Comparison of ENCODE assay signal across 30 cellular contexts in the genomic region with DNA sequence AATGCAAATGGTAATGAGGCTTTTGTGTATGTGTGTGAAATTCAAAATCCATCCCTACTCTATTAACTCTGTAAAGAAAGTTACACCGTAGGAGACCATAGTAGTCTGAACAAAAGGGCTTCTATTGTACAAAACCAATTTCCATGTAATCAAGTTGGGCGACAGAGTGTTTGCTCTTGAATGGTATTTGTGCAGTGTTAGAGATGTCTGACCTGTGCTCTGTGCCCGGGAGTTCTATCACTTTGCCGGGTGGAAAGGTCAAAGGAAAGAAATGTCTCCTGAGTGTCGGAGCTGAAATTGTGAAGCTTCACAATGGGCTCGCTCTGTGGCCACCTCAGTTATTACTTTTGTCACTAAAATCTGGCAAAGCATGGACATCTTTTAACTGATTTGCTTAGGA.
"Had no signal": no experiment of that assay in that cellular context is flagged by ENCODE, and none has a peak within 500 bp of the region (broad histone marks: within the 10 kb centered on the region; RNA-seq: fewer than 3 reads in every experiment).

No MANE protein-coding gene starts in this region.

- H3K4me1 Mint-ChIP-seq: activated CD4-positive, alpha-beta T cell treated with anti-CD3 and anti-CD28 coated beads, Interleukin-2, amount 10 ng/mL, durations not matched to agents 7 days and 5 days; activated naive CD8-positive, alpha-beta T cell treated with anti-CD3 and anti-CD28 coated beads, Interleukin-2, amount 50 U/mL, for 24 hours; IgD-negative memory B cell; T-cell had no signal

- H3K4me3 Mint-ChIP-seq: activated CD4-positive, alpha-beta memory T cell treated with anti-CD3 and anti-CD28 coated beads for 36 hours; activated CD4-positive, alpha-beta T cell treated with anti-CD3 and anti-CD28 coated beads, Interleukin-2, amount 10 ng/mL, durations not matched to agents 7 days and 5 days; activated naive CD8-positive, alpha-beta T cell treated with anti-CD3 and anti-CD28 coated beads, Interleukin-2, amount 50 U/mL, for 24 hours; activated T-cell treated with anti-CD3 and anti-CD28 coated beads, Interleukin-2, amount 50 U/mL, for 4 hours; IgD-negative memory B cell; T-cell had no signal

- H3K4me3 ChIP-seq: ascending aorta, body of pancreas, cardiac muscle cell, SK-N-MC had no signal

- DNase-seq: activated CD4-positive, alpha-beta memory T cell treated with anti-CD3 and anti-CD28 coated beads for 36 hours; activated CD4-positive, alpha-beta T cell treated with anti-CD3 and anti-CD28 coated beads, Interleukin-2, amount 10 ng/mL, durations not matched to agents 7 days and 5 days; activated CD4-positive, CD25-positive, alpha-beta regulatory T cell; activated CD8-positive, alpha-beta memory T cell treated with anti-CD3 and anti-CD28 coated beads for 24 hours; activated effector memory CD4-positive, alpha-beta T cell treated with anti-CD3 and anti-CD28 coated beads, Interleukin-2, amount 50 U/mL, for 16 hours; activated naive CD4-positive, alpha-beta T cell treated with Interleukin-2 at 50 U/mL for 16 hours; activated naive CD8-positive, alpha-beta T cell treated with anti-CD3 and anti-CD28 coated beads, Interleukin-2, amount 50 U/mL, for 24 hours; activated T-cell treated with anti-CD3 and anti-CD28 coated beads, Interleukin-2, amount 50 U/mL, for 4 hours; amniotic stem cell; body of pancreas; KG1; NCI-H1092; NCI-H1417 treated with DMSO at 0.1 percent for 48 hours; NCI-H187; NCI-H2171; NCI-H345; NCI-H510A; NCI-H82; OCI-M1; RPMI8226; T-cell; T-helper 2 cell had no signal

- H3K27ac ChIP-seq: ascending aorta, body of pancreas, cardiac muscle cell, SK-N-MC, VCaP had no signal

- H3K27me3 Mint-ChIP-seq: activated CD4-positive, alpha-beta memory T cell treated with anti-CD3 and anti-CD28 coated beads for 36 hours; activated CD4-positive, alpha-beta T cell treated with anti-CD3 and anti-CD28 coated beads, Interleukin-2, amount 10 ng/mL, durations not matched to agents 7 days and 5 days; IgD-negative memory B cell; T-cell had no signal

- H3K4me1 ChIP-seq: ascending aorta, body of pancreas had no signal

- H3K9me3 ChIP-seq: ascending aorta, body of pancreas had no signal

- H3K36me3 ChIP-seq: ascending aorta, cardiac muscle cell had no signal

- H3K9me3 Mint-ChIP-seq: activated CD4-positive, alpha-beta memory T cell treated with anti-CD3 and anti-CD28 coated beads for 36 hours; activated CD4-positive, alpha-beta T cell treated with anti-CD3 and anti-CD28 coated beads, Interleukin-2, amount 10 ng/mL, durations not matched to agents 7 days and 5 days; activated naive CD4-positive, alpha-beta T cell treated with anti-CD3 and anti-CD28 coated beads, Interleukin-2, amount 50 U/mL, for 72 hours; activated T-cell treated with anti-CD3 and anti-CD28 coated beads, Interleukin-2, amount 50 U/mL, for 4 hours; IgD-negative memory B cell; T-cell had no signal

- H3K27ac Mint-ChIP-seq: activated CD4-positive, alpha-beta memory T cell treated with anti-CD3 and anti-CD28 coated beads for 36 hours; activated CD4-positive, alpha-beta T cell treated with anti-CD3 and anti-CD28 coated beads, Interleukin-2, amount 10 ng/mL, durations not matched to agents 7 days and 5 days; activated naive CD4-positive, alpha-beta T cell treated with anti-CD3 and anti-CD28 coated beads, Interleukin-2, amount 50 U/mL, for 72 hours; activated naive CD8-positive, alpha-beta T cell treated with anti-CD3 and anti-CD28 coated beads, Interleukin-2, amount 50 U/mL, for 24 hours; IgD-negative memory B cell; T-cell had no signal

- H3K36me3 Mint-ChIP-seq: activated CD4-positive, alpha-beta memory T cell treated with anti-CD3 and anti-CD28 coated beads for 36 hours; activated naive CD4-positive, alpha-beta T cell treated with anti-CD3 and anti-CD28 coated beads, Interleukin-2, amount 50 U/mL, for 72 hours; IgD-negative memory B cell; T-cell had no signal

- ATAC-seq: activated naive CD4-positive, alpha-beta T cell treated with anti-CD3 and anti-CD28 coated beads, Interleukin-2, amount 50 U/mL, for 72 hours; activated naive CD8-positive, alpha-beta T cell treated with anti-CD3 and anti-CD28 coated beads, Interleukin-2, amount 50 U/mL, for 24 hours; activated T-cell treated with anti-CD3 and anti-CD28 coated beads, Interleukin-2, amount 50 U/mL, for 4 hours; body of pancreas; Panc1; Right ventricle myocardium inferior; T-cell had no signal

- H3K27me3 ChIP-seq: ascending aorta, body of pancreas, cardiac muscle cell had no signal
